ENCODE assay signal across 1 cellular context in the genomic region with DNA sequence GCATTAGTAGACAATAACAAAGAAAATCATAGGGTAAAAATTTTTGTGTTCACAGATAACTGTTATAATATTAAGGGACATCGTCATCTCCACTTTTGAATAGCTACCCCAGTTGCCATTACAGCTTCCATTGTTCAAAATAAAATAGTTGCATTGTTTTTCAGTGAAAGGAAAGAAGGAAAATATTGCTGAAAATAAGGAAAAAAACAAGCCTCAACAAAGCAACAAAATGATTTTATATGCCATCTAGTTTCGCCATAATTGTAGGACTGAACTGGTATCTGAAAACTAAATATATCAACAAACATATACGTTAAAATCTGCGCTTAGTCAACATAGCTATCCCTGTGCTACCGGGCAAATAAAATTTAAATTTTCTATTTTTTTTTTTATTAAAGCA.
TF ChIP-seq lines count a peak whose summit lies in the region.

No MANE protein-coding gene starts in this region.

TF ChIP-seq in neural cell, 6 proteins besides CTCF, POLR2A, EP300 and RAD21 (continued from another document):
- TF ChIP-seq, protein P1, sequence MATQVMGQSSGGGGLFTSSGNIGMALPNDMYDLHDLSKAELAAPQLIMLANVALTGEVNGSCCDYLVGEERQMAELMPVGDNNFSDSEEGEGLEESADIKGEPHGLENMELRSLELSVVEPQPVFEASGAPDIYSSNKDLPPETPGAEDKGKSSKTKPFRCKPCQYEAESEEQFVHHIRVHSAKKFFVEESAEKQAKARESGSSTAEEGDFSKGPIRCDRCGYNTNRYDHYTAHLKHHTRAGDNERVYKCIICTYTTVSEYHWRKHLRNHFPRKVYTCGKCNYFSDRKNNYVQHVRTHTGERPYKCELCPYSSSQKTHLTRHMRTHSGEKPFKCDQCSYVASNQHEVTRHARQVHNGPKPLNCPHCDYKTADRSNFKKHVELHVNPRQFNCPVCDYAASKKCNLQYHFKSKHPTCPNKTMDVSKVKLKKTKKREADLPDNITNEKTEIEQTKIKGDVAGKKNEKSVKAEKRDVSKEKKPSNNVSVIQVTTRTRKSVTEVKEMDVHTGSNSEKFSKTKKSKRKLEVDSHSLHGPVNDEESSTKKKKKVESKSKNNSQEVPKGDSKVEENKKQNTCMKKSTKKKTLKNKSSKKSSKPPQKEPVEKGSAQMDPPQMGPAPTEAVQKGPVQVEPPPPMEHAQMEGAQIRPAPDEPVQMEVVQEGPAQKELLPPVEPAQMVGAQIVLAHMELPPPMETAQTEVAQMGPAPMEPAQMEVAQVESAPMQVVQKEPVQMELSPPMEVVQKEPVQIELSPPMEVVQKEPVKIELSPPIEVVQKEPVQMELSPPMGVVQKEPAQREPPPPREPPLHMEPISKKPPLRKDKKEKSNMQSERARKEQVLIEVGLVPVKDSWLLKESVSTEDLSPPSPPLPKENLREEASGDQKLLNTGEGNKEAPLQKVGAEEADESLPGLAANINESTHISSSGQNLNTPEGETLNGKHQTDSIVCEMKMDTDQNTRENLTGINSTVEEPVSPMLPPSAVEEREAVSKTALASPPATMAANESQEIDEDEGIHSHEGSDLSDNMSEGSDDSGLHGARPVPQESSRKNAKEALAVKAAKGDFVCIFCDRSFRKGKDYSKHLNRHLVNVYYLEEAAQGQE (IDR thresholded peaks at IDR 0.05; ENCODE audit: borderline replicate concordance) = no peak
- TF ChIP-seq SMC3 (conservative IDR thresholded peaks at IDR 0.05; ENCODE audit: poor library complexity) = no peak
- no peak for TF ChIP-seq TAF1 (IDR thresholded peaks at IDR 0.05; ENCODE audit: low read depth)
- TF ChIP-seq POLR2AphosphoS5 (IDR thresholded peaks at IDR 0.05) = no peak
- TF ChIP-seq EZH2 (IDR thresholded peaks at IDR 0.05; ENCODE audit: borderline replicate concordance, insufficient read depth, low read length, poor library complexity, severe bottlenecking) = no peak
